1 cellular context compared by ENCODE assay signal in the genomic region with DNA sequence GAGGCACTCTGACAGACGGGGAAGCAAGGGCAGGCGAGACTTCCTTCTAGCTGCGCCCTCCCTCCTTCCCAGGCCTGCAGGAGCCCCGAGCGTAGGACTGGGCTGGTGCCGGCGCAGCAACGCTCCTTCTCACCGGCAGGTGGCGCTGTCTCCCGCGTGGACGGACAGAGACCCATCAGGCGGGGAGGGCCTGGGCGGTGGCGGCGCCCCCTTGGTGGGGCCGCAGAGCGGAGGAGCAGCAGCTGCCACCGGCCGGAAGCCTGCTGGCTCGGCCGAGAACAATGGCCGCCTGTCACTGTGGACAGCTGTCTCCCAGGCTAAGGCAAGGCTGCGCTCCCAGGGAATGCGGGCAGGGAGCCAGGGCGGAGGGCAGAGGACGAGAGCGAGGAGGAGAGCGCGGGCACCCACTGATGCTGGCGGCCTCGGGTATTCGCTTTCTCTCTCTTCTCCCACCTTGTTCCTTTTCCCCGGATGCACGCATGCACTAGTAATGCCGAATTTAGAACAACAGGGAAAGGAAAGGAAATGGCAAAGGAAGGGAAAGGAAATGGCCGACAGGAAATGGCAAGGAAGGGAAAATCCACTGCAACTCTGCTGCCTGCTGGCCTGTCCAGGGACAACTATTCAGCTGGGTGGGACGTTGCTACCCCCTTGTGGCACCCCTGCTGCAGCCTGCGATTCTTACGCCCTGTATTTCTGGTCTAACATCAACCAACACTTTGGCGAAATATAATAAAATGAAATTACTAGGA.
TF ChIP-seq lines count a peak whose summit lies in the region.

No MANE protein-coding gene starts in this region.

TF ChIP-seq in HepG2, 621 proteins besides CTCF, POLR2A, EP300 and RAD21 (continued from another document and continues in another):
- TF ChIP-seq, protein P1, sequence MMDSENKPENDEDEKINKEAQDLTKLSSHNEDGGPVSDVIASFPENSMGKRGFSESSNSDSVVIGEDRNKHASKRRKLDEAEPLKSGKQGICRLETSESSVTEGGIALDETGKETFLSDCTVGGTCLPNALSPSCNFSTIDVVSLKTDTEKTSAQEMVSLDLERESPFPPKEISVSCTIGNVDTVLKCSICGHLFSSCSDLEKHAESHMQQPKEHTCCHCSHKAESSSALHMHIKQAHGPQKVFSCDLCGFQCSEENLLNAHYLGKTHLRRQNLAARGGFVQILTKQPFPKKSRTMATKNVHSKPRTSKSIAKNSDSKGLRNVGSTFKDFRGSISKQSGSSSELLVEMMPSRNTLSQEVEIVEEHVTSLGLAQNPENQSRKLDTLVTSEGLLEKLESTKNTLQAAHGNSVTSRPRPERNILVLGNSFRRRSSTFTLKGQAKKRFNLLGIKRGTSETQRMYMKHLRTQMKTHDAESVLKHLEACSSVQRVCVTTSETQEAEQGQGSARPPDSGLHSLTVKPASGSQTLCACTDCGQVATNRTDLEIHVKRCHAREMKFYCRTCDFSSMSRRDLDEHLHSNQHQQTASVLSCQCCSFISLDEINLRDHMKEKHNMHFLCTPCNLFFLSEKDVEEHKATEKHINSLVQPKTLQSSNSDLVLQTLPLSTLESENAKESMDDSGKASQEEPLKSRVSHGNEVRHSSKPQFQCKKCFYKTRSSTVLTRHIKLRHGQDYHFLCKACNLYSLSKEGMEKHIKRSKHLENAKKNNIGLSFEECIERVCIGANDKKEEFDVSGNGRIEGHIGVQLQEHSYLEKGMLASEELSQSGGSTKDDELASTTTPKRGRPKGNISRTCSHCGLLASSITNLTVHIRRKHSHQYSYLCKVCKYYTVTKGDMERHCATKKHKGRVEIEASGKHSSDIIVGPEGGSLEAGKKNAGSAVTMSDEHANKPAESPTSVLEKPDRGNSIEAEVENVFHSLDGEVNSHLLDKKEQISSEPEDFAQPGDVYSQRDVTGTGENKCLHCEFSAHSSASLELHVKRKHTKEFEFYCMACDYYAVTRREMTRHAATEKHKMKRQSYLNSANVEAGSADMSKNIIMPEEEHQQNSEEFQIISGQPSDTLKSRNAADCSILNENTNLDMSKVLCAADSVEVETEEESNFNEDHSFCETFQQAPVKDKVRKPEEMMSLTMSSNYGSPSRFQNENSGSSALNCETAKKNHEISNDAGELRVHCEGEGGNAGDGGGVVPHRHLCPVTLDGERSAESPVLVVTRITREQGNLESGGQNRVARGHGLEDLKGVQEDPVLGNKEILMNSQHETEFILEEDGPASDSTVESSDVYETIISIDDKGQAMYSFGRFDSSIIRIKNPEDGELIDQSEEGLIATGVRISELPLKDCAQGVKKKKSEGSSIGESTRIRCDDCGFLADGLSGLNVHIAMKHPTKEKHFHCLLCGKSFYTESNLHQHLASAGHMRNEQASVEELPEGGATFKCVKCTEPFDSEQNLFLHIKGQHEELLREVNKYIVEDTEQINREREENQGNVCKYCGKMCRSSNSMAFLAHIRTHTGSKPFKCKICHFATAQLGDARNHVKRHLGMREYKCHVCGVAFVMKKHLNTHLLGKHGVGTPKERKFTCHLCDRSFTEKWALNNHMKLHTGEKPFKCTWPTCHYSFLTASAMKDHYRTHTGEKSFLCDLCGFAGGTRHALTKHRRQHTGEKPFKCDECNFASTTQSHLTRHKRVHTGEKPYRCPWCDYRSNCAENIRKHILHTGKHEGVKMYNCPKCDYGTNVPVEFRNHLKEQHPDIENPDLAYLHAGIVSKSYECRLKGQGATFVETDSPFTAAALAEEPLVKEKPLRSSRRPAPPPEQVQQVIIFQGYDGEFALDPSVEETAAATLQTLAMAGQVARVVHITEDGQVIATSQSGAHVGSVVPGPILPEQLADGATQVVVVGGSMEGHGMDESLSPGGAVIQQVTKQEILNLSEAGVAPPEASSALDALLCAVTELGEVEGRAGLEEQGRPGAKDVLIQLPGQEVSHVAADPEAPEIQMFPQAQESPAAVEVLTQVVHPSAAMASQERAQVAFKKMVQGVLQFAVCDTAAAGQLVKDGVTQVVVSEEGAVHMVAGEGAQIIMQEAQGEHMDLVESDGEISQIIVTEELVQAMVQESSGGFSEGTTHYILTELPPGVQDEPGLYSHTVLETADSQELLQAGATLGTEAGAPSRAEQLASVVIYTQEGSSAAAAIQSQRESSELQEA (CRISPR knock-in tag; IDR thresholded peaks at IDR 0.05; ENCODE audit: not compliant biosample characterization), result no peak
- TF ChIP-seq KLF15 (CRISPR knock-in tag; IDR thresholded peaks at IDR 0.05; ENCODE audit: borderline replicate concordance) (no peak; the same call in 1 of the 2 replicates), KLF13 (CRISPR knock-in tag; IDR thresholded peaks at IDR 0.05) (no peak), RBAK (CRISPR knock-in tag; IDR thresholded peaks at IDR 0.05) (no peak), ZIK1 (CRISPR knock-in tag; IDR thresholded peaks at IDR 0.05; ENCODE audit: borderline replicate concordance, low read depth) (peak; percentile 59; the same call in 1 of the 2 replicates), GZF1 (CRISPR knock-in tag; IDR thresholded peaks at IDR 0.05) (no peak), CENPT (CRISPR knock-in tag; IDR thresholded peaks at IDR 0.05; ENCODE audit: low read depth) (0 out of 2 replicates have a peak, but pooled peaks have one; percentile 48), GTF2F1 (IDR thresholded peaks at IDR 0.05; ENCODE audit: low read length) (no peak), ZNF749 (CRISPR knock-in tag; IDR thresholded peaks at IDR 0.05; ENCODE audit: borderline replicate concordance) (no peak), ZNF382 (CRISPR knock-in tag; IDR thresholded peaks at IDR 0.05; ENCODE audit: borderline replicate concordance) (no peak), ZNF674 (CRISPR knock-in tag; IDR thresholded peaks at IDR 0.05; ENCODE audit: low read depth) (no peak), DR1 (CRISPR knock-in tag; IDR thresholded peaks at IDR 0.05) (peak; percentile 45; the same call in 1 of the 2 replicates), ZNF350 (CRISPR knock-in tag; IDR thresholded peaks at IDR 0.05; ENCODE audit: borderline replicate concordance, low read depth) (peak; percentile 96), HNRNPH1 (optimal IDR thresholded peaks at IDR 0.05; ENCODE audit: low read depth, low read length) (peak; percentile 29), YEATS4 (CRISPR knock-in tag; IDR thresholded peaks at IDR 0.05; ENCODE audit: borderline replicate concordance) (peak; percentile 87), SRSF1 (optimal IDR thresholded peaks at IDR 0.05; ENCODE audit: low read depth, low read length) (peak; percentile 96), RARG (CRISPR knock-in tag; IDR thresholded peaks at IDR 0.05; ENCODE audit: low read depth) (no peak), ATF7 (IDR thresholded peaks at IDR 0.05) (no peak), ATF7 (CRISPR knock-in tag; IDR thresholded peaks at IDR 0.05) (no peak), ELF1 (CRISPR knock-in tag; IDR thresholded peaks at IDR 0.05) (peak; percentile 39)
- TF ChIP-seq, protein P2, sequence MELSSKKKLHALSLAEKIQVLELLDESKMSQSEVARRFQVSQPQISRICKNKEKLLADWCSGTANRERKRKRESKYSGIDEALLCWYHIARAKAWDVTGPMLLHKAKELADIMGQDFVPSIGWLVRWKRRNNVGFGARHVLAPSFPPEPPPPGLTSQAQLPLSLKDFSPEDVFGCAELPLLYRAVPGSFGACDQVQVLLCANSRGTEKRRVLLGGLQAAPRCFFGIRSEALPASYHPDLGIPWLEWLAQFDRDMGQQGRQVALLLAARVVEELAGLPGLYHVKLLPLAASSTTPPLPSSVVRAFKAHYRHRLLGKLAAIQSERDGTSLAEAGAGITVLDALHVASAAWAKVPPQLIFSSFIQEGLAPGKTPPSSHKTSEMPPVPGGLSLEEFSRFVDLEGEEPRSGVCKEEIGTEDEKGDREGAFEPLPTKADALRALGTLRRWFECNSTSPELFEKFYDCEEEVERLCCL (CRISPR knock-in tag; IDR thresholded peaks at IDR 0.05; ENCODE audit: borderline replicate concordance), result no peak
- TF ChIP-seq, protein P3, sequence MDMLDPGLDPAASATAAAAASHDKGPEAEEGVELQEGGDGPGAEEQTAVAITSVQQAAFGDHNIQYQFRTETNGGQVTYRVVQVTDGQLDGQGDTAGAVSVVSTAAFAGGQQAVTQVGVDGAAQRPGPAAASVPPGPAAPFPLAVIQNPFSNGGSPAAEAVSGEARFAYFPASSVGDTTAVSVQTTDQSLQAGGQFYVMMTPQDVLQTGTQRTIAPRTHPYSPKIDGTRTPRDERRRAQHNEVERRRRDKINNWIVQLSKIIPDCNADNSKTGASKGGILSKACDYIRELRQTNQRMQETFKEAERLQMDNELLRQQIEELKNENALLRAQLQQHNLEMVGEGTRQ (IDR thresholded peaks at IDR 0.05; ENCODE audit: low read depth, low read length), result no peak
- TF ChIP-seq, protein P3 (CRISPR knock-in tag; IDR thresholded peaks at IDR 0.05; ENCODE audit: borderline replicate concordance), result no peak
- TF ChIP-seq, protein P4, sequence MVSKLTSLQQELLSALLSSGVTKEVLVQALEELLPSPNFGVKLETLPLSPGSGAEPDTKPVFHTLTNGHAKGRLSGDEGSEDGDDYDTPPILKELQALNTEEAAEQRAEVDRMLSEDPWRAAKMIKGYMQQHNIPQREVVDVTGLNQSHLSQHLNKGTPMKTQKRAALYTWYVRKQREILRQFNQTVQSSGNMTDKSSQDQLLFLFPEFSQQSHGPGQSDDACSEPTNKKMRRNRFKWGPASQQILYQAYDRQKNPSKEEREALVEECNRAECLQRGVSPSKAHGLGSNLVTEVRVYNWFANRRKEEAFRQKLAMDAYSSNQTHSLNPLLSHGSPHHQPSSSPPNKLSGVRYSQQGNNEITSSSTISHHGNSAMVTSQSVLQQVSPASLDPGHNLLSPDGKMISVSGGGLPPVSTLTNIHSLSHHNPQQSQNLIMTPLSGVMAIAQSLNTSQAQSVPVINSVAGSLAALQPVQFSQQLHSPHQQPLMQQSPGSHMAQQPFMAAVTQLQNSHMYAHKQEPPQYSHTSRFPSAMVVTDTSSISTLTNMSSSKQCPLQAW (CRISPR knock-in tag; IDR thresholded peaks at IDR 0.05), result peak; percentile 88
- TF ChIP-seq, protein P5, sequence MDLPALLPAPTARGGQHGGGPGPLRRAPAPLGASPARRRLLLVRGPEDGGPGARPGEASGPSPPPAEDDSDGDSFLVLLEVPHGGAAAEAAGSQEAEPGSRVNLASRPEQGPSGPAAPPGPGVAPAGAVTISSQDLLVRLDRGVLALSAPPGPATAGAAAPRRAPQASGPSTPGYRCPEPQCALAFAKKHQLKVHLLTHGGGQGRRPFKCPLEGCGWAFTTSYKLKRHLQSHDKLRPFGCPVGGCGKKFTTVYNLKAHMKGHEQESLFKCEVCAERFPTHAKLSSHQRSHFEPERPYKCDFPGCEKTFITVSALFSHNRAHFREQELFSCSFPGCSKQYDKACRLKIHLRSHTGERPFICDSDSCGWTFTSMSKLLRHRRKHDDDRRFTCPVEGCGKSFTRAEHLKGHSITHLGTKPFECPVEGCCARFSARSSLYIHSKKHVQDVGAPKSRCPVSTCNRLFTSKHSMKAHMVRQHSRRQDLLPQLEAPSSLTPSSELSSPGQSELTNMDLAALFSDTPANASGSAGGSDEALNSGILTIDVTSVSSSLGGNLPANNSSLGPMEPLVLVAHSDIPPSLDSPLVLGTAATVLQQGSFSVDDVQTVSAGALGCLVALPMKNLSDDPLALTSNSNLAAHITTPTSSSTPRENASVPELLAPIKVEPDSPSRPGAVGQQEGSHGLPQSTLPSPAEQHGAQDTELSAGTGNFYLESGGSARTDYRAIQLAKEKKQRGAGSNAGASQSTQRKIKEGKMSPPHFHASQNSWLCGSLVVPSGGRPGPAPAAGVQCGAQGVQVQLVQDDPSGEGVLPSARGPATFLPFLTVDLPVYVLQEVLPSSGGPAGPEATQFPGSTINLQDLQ (CRISPR knock-in tag; IDR thresholded peaks at IDR 0.05), result no peak
- TF ChIP-seq, protein P6, sequence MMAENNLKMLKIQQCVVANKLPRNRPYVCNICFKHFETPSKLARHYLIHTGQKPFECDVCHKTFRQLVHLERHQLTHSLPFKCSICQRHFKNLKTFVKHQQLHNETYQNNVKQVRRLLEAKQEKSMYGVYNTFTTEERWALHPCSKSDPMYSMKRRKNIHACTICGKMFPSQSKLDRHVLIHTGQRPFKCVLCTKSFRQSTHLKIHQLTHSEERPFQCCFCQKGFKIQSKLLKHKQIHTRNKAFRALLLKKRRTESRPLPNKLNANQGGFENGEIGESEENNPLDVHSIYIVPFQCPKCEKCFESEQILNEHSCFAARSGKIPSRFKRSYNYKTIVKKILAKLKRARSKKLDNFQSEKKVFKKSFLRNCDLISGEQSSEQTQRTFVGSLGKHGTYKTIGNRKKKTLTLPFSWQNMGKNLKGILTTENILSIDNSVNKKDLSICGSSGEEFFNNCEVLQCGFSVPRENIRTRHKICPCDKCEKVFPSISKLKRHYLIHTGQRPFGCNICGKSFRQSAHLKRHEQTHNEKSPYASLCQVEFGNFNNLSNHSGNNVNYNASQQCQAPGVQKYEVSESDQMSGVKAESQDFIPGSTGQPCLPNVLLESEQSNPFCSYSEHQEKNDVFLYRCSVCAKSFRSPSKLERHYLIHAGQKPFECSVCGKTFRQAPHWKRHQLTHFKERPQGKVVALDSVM (CRISPR knock-in tag; IDR thresholded peaks at IDR 0.05), result peak; percentile 61
- TF ChIP-seq, protein P7, sequence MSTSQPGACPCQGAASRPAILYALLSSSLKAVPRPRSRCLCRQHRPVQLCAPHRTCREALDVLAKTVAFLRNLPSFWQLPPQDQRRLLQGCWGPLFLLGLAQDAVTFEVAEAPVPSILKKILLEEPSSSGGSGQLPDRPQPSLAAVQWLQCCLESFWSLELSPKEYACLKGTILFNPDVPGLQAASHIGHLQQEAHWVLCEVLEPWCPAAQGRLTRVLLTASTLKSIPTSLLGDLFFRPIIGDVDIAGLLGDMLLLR (CRISPR knock-in tag; IDR thresholded peaks at IDR 0.05), result no peak
- TF ChIP-seq, protein P8, sequence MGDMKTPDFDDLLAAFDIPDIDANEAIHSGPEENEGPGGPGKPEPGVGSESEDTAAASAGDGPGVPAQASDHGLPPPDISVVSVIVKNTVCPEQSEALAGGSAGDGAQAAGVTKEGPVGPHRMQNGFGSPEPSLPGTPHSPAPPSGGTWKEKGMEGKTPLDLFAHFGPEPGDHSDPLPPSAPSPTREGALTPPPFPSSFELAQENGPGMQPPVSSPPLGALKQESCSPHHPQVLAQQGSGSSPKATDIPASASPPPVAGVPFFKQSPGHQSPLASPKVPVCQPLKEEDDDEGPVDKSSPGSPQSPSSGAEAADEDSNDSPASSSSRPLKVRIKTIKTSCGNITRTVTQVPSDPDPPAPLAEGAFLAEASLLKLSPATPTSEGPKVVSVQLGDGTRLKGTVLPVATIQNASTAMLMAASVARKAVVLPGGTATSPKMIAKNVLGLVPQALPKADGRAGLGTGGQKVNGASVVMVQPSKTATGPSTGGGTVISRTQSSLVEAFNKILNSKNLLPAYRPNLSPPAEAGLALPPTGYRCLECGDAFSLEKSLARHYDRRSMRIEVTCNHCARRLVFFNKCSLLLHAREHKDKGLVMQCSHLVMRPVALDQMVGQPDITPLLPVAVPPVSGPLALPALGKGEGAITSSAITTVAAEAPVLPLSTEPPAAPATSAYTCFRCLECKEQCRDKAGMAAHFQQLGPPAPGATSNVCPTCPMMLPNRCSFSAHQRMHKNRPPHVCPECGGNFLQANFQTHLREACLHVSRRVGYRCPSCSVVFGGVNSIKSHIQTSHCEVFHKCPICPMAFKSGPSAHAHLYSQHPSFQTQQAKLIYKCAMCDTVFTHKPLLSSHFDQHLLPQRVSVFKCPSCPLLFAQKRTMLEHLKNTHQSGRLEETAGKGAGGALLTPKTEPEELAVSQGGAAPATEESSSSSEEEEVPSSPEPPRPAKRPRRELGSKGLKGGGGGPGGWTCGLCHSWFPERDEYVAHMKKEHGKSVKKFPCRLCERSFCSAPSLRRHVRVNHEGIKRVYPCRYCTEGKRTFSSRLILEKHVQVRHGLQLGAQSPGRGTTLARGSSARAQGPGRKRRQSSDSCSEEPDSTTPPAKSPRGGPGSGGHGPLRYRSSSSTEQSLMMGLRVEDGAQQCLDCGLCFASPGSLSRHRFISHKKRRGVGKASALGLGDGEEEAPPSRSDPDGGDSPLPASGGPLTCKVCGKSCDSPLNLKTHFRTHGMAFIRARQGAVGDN (CRISPR knock-in tag; IDR thresholded peaks at IDR 0.05), result peak; percentile 94
